ENCODE assay signal across 10 cellular contexts in genomic region chr18:65235966-65236634, GRCh38.
A peak's percentile ranks its signal among the peaks of the same experiment; 100 is the strongest.
DNase-seq lines count a peak whose midpoint lies in the region; ATAC-seq, FAIRE-seq and TF ChIP-seq lines count a peak whose summit lies in the region.
"Had no signal": no experiment of that assay in that cellular context is flagged by ENCODE, and none has a peak within 500 bp of the region (broad histone marks: within the 10 kb centered on the region; RNA-seq: fewer than 3 reads in every experiment).

No MANE protein-coding gene starts in this region.

- H3K36me3 ChIP-seq in bronchial epithelial cell (ENCODE audit: control insufficient read depth, insufficient read depth, low read length), result no peaks in the 10 kb centered on the region
- H3K36me3 ChIP-seq: thoracic aorta had no signal

- no peak overlapping the region for H3K4me3 ChIP-seq in bronchial epithelial cell (ENCODE audit: low read depth, low read length)
- H3K4me3 ChIP-seq: thoracic aorta had no signal

- no peak for TF ChIP-seq CTCF in bronchial epithelial cell (IDR thresholded peaks at IDR 0.05; ENCODE audit: insufficient read depth, low read length, severe bottlenecking)

- no peaks in the 10 kb centered on the region for H3K27me3 ChIP-seq in bronchial epithelial cell (ENCODE audit: control insufficient read depth, insufficient read depth, low read length)

- DNase-seq in HT1080 (ENCODE audit: low read depth) (peak; percentile 86), NCI-H510A (lab: John Stamatoyannopoulos, UW) (peak; percentile 51), bronchial epithelial cell (ENCODE audit: low read depth) (peak; percentile 80), renal cortical epithelial cell (ENCODE audit: low read depth) (peak; percentile 31), SKM-1 treated with dmso at 0.1 percent for 144 hours (lab: John Stamatoyannopoulos, UW; ENCODE audit: unreplicated experiment) (no peak)
- DNase-seq in stimulated activated CD4-positive, alpha-beta T cell treated with anti-CD3 and anti-CD28 coated beads, Interleukin-12 subunit alpha, Interleukin-12 subunit beta, amount 100 ng/mL, for 4 hours, result no peak
- DNase-seq: NK-92 treated with Interleukin-12 subunit alpha and Interleukin-12 subunit beta, amount 100 ng/mL, for 24 hours had no signal

- FAIRE-seq in bronchial epithelial cell (lab: Jason Lieb, UNC), result peak; percentile 50

- ATAC-seq in GM21786 (IDR thresholded peaks at IDR 0.05; ENCODE audit: unreplicated experiment) (no peak), HG02938 (IDR thresholded peaks at IDR 0.05; ENCODE audit: unreplicated experiment) (no peak)

Comparison
In these comparisons a context has a peak if more than half of its experiments do, and no peak if none do; other contexts are left out.
1. DNase-seq: peak in HT1080 (single experiment), NCI-H510A (single experiment), bronchial epithelial cell (single experiment) and renal cortical epithelial cell (single experiment); none in stimulated activated CD4-positive, alpha-beta T cell treated with anti-CD3 and anti-CD28 coated beads, Interleukin-12 subunit alpha, Interleukin-12 subunit beta, amount 100 ng/mL, for 4 hours (single experiment) and SKM-1 treated with dmso at 0.1 percent for 144 hours (single experiment).